ENCODE assay signal across 1 cellular context in genomic region chr4:71389149-71389840, GRCh38.
A peak's percentile ranks its signal among the peaks of the same experiment; 100 is the strongest.
TF ChIP-seq lines count a peak whose summit lies in the region.

No MANE protein-coding gene starts in this region.

TF ChIP-seq in K562, 482 proteins besides CTCF, POLR2A, EP300 and RAD21 (continued from another document):
- TF ChIP-seq MGA (IDR thresholded peaks at IDR 0.05) (no peak), SRF (CRISPR knock-in tag; IDR thresholded peaks at IDR 0.05) (0 out of 4 replicates have a peak, but pooled peaks of 1 of the 2 experiments have one; percentile 28)
